ENCODE assay signal across 8 cellular contexts in the genomic region with DNA sequence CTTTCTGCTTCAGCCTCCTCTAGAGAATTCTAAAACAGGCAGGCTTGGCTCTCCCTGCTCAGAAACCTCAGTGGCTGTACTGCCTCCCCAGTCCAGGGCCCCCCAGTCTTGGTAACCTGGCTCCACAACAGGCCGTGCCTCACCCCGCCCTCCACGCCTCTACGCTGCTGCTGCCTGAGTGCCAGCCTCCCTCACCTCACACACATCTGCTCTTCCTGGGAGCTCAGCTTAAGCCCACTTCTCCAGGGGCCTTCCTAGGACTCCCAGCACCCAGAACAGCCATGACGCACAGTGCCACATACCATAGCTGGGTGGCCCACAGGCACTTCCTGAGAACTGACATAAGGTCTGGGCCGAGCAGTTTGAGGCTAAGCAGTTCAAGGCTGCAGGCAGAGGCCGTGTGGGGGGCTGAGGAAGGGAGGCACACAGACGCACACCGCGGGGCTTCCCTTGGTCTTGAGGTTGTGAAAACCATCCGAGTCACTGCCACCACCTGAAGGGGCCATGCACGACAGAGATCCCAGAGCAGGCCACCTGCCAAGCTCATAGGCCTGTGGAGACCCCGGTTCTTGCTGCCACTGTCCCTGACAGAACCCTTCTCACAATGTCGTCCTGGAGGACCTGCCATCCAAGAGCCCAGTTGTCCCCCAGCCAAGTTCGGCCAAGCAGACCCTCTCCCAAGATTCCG. TPM values are rescaled to one million over a fixed set of nuclear protein-coding genes. Genes with fewer than 3 reads are reported as not detected.
A peak's percentile ranks its signal among the peaks of the same experiment; 100 is the strongest.
DNase-seq lines count a peak whose midpoint lies in the region; ATAC-seq, FAIRE-seq and TF ChIP-seq lines count a peak whose summit lies in the region.

No MANE protein-coding gene starts in this region.

- no peaks in the 10 kb centered on the region for H3K23me2 ChIP-seq in H1 (ENCODE audit: low read depth, low read length)

- H4K91ac ChIP-seq in H1 (replicated peaks; ENCODE audit: insufficient read length, low read length) = no peak overlapping the region

- no peak overlapping the region for H2BK15ac ChIP-seq in H1 (ENCODE audit: low read length)

- H2BK12ac ChIP-seq in H1 (ENCODE audit: low read depth, low read length) = 0 out of 2 replicates have a peak overlapping the region, but pooled peaks have one; percentile 50

- H4K8ac ChIP-seq in H1 (ENCODE audit: extremely low read depth, insufficient read depth, low read length) = no peak overlapping the region

- H3K36me3 ChIP-seq in H1 (ENCODE audit: control insufficient read depth in 2 of 4, insufficient read depth in 4 of 4, low read length in 3 of 4) (peaks cover 0 to 14% (median 6%) of the 10 kb centered on the region in 4 experiments; a peak in 6 of 8 replicates), neural progenitor cell (no peaks in the 10 kb centered on the region), gastrocnemius medialis (no peaks in the 10 kb centered on the region)

- no peak overlapping the region for H3K4me3 Mint-ChIP-seq in neural progenitor cell

- H2BK20ac ChIP-seq in H1 (ENCODE audit: low read length) = 0 out of 2 replicates have a peak overlapping the region, but pooled peaks have one; percentile 48

- no peak overlapping the region for H4K5ac ChIP-seq in H1 (ENCODE audit: insufficient read length, low read depth, low read length)

- H3K4me3 ChIP-seq in H1 (ENCODE audit: extremely low read depth in 1 of 4, insufficient read depth in 2 of 4, low read depth in 3 of 4, low read length in 4 of 4) (no peak overlapping the region), neural progenitor cell (no peak overlapping the region), gastrocnemius medialis (no peak overlapping the region)

- H3K23ac ChIP-seq in H1 (ENCODE audit: insufficient read length) = no peak overlapping the region

- no peak overlapping the region for H3K18ac ChIP-seq in H1 (ENCODE audit: extremely low read depth, low read length)

- H2BK120ac ChIP-seq in H1 (replicated peaks; ENCODE audit: low read depth, low read length) = no peak overlapping the region

- peaks cover 10% of the 10 kb centered on the region for H3K4me1 Mint-ChIP-seq in neural progenitor cell

- H2BK5ac ChIP-seq in H1 (ENCODE audit: low read depth, low read length) = peak overlapping the region; percentile 66

- peaks cover 7% of the 10 kb centered on the region for H3K27me3 Mint-ChIP-seq in neural progenitor cell (ENCODE audit: insufficient read depth, low read depth)

- H2AFZ ChIP-seq in H1 (ENCODE audit: low read length) (no peak overlapping the region), neural progenitor cell (replicated peaks) (no peak overlapping the region)

- peak overlapping the region; percentile 74 for H3K27ac Mint-ChIP-seq in neural progenitor cell

- H3K79me2 ChIP-seq in H1 (ENCODE audit: control insufficient read depth in 1 of 2, insufficient read depth in 2 of 2, low read length in 2 of 2) (no peaks in the 10 kb centered on the region), neural progenitor cell (ENCODE audit: low read depth) (no peaks in the 10 kb centered on the region)

- TF ChIP-seq EP300 in H1 (IDR thresholded peaks at IDR 0.05; ENCODE audit: borderline replicate concordance in 1 of 2, low read depth in 2 of 2, low read length in 2 of 2) = no peak

- POLR2A ChIA-PET in H1 (lab: Charles Lee; ENCODE audit: partially characterized antibody) = interaction anchor here (0.6 to 1.4 kb wide), 7 partner anchors 17 to 82 kb away, joined by 3 to 7 read pairs (median 3); a partner anchor contains a TSS

- peaks cover 8% of the 10 kb centered on the region for H3K36me3 Mint-ChIP-seq in neural progenitor cell

- CTCF ChIA-PET in H1 (lab: Charles Lee; ENCODE audit: partially characterized antibody) = interaction anchor here (0.7 to 10.0 kb wide), 11 partner anchors 11 to 327 kb away, joined by 3 to 95 read pairs (median 3); a partner anchor contains a TSS

- no peaks in the 10 kb centered on the region for H3K9me3 ChIP-seq in H1 (ENCODE audit: insufficient read depth in 2 of 2, low read depth in 1 of 2, low read length in 1 of 2)
- H3K9me3 ChIP-seq in neural progenitor cell (ENCODE audit: low read depth) = no peaks in the 10 kb centered on the region
- H3K9me3 ChIP-seq in gastrocnemius medialis = no peaks in the 10 kb centered on the region

- H3K79me1 ChIP-seq in H1 (ENCODE audit: low read depth, low read length) = peaks cover 3% of the 10 kb centered on the region; the same call in 1 of the 2 replicates

- H3K4me1 ChIP-seq in H1 (replicated peaks in 1 of 4; ENCODE audit: control insufficient read depth in 3 of 4, insufficient read depth in 4 of 4, low read length in 3 of 4) (peaks cover 0 to 8% (median 1%) of the 10 kb centered on the region in 4 experiments; a peak in 3 of 7 replicates), neural progenitor cell (no peaks in the 10 kb centered on the region), gastrocnemius medialis (peaks cover 0 to 7% of the 10 kb centered on the region in 2 donors)

- peaks cover 2 to 5% of the 10 kb centered on the region in 2 experiments for H4K20me1 ChIP-seq in H1 (replicated peaks in 1 of 2; ENCODE audit: control insufficient read depth in 1 of 2, insufficient read depth in 2 of 2, low read length in 2 of 2)
- peaks cover 43% of the 10 kb centered on the region for H4K20me1 ChIP-seq in neural progenitor cell (ENCODE audit: low read depth)

- intact Hi-C loops in gastrocnemius medialis (cut with DNase I; ENCODE audit: low total_unique reads) = loop anchor here (5.0 kb wide), 1 partner anchor 40 kb away; a partner anchor contains a TSS

- no peak overlapping the region for H3K9ac ChIP-seq in H1 (replicated peaks in 1 of 4; ENCODE audit: extremely low read depth in 1 of 4, low read depth in 3 of 4, low read length in 3 of 4)
- no peak overlapping the region for H3K9ac ChIP-seq in neural progenitor cell

- no peak for TF ChIP-seq RAD21 in H1 (IDR thresholded peaks at IDR 0.05 in 1 of 2, conservative IDR thresholded peaks at IDR 0.05 in 1 of 2; ENCODE audit: low read depth in 2 of 2, low read length in 2 of 2)

- FAIRE-seq in H1 (lab: Jason Lieb, UNC) = no peak

- no peak overlapping the region for H3K56ac ChIP-seq in H1 (replicated peaks; ENCODE audit: insufficient read length, low read depth, low read length)

- no peak overlapping the region for H3K27ac ChIP-seq in H1 (ENCODE audit: low read depth, low read length)
- H3K27ac ChIP-seq in neural progenitor cell = no peak overlapping the region
- peak overlapping the region in 2 of 4 donors; percentile 29 to 41 for H3K27ac ChIP-seq in gastrocnemius medialis

- H2AK5ac ChIP-seq in H1 (ENCODE audit: low read depth, low read length) = no peak overlapping the region

- H3K27me3 ChIP-seq in H1 (replicated peaks in 1 of 4; ENCODE audit: control insufficient read depth in 3 of 4, extremely low read depth in 1 of 4, insufficient read depth in 3 of 4, low read length in 3 of 4) (no peaks in the 10 kb centered on the region), neural progenitor cell (no peaks in the 10 kb centered on the region), gastrocnemius medialis (no peaks in the 10 kb centered on the region)

- DNase-seq in GM03348 (ENCODE audit: low spot score) = peak; percentile 54
- DNase-seq in activated CD4-positive, alpha-beta T cell treated with anti-CD3 and anti-CD28 coated beads for 48 hours = peak; percentile 25
- peak in 1 of 2 experiments; percentile 49 for DNase-seq in H1 (ENCODE audit: low read depth in 1 of 2, low spot score in 2 of 2)
- DNase-seq in neural progenitor cell (ENCODE audit: low spot score) = no peak
- no peak for DNase-seq in RPMI8226
- no peak for DNase-seq in gastrocnemius medialis
- DNase-seq in SHP77 treated with DMSO at 0.1 percent for 48 hours (lab: John Stamatoyannopoulos, UW) = no peak
- DNase-seq in NOMO-1 (lab: John Stamatoyannopoulos, UW; ENCODE audit: unreplicated experiment in 2 of 2) = no peak

- no peak overlapping the region for H3K4me2 ChIP-seq in H1 (ENCODE audit: insufficient read depth in 1 of 2, low read depth in 2 of 2, low read length in 2 of 2)
- no peak overlapping the region for H3K4me2 ChIP-seq in neural progenitor cell

- H3K9me3 Mint-ChIP-seq in neural progenitor cell = no peaks in the 10 kb centered on the region

- 88% methylated on average over 16 of the region's 16 CpGs; no CpG with 5 or more reads in 1 of the 2 experiments for whole genome bisulfite sequencing in H1 (ENCODE audit: extremely low coverage in 1 of 2, insufficient coverage in 1 of 2, insufficient read length in 1 of 2, insufficient replicate concordance in 2 of 2, low coverage in 1 of 2, low lambda C conversion rate in 2 of 2, missing lambda C conversion rate in 1 of 2), 2 experiments

- H3F3A ChIP-seq in neural progenitor cell (ENCODE audit: low read depth) = no peaks in the 10 kb centered on the region

- in situ Hi-C loops in gastrocnemius medialis (cut with MboI; ENCODE audit: low sequenced_read_pairs in 4 of 4) = no loop called here

- TF ChIP-seq CTCF in H1 (IDR thresholded peaks at IDR 0.05; ENCODE audit: control extremely low read depth in 1 of 3, insufficient read depth in 1 of 3, low read depth in 1 of 3, low read length in 3 of 3) (no peak), neural progenitor cell (IDR thresholded peaks at IDR 0.05) (no peak), gastrocnemius medialis (IDR thresholded peaks at IDR 0.05 in 4 of 5, conservative IDR thresholded peaks at IDR 0.05 in 1 of 5) (no peak)

- TF ChIP-seq POLR2A in H1 (IDR thresholded peaks at IDR 0.05; ENCODE audit: control extremely low read depth in 1 of 2, low read depth in 2 of 2, low read length in 2 of 2) (no peak), gastrocnemius medialis (IDR thresholded peaks at IDR 0.05) (no peak)

- no peak overlapping the region for H3K4ac ChIP-seq in H1 (replicated peaks; ENCODE audit: insufficient read length, low read depth, low read length)

- H3K14ac ChIP-seq in H1 (ENCODE audit: insufficient read length) = no peak overlapping the region

- ATAC-seq in gastrocnemius medialis = no peak

TF ChIP-seq in H1, 55 proteins besides CTCF, POLR2A, EP300 and RAD21 (continues in another document):
- TF ChIP-seq JUND (IDR thresholded peaks at IDR 0.05; ENCODE audit: low read length) = no peak
- no peak for TF ChIP-seq CBX8 (IDR thresholded peaks at IDR 0.05; ENCODE audit: borderline replicate concordance, low read depth, low read length)
- no peak for TF ChIP-seq YY1 (IDR thresholded peaks at IDR 0.05; ENCODE audit: low read depth, low read length)

RNA-seq across cellular contexts. Expression of a gene that starts 42.6 kb away (rescaled TPM):
- 208 TPM in 2 replicates for total RNA-seq in H1 (2021; fragmentation: NEBNext Ultra II Directional; extraction: Animal tissue kit (Norgen Biotek cat#: 25700))
- polyA plus RNA-seq in H1 (2011; rRNA removed) = 21.9 and 43.3 TPM in 2 replicates
- 48.1 TPM for polyA plus RNA-seq in H1 (2011; cell fraction: cytosol; rRNA removed)
- polyA plus RNA-seq in H1 (2011; cell fraction: nucleus; rRNA removed) = 26.3 TPM
- 138 to 228 TPM (median 144 TPM) in 4 replicates for polyA plus RNA-seq in H1 (2012, experiment 1 of 2)
- polyA plus RNA-seq in H1 (2012, experiment 2 of 2) = 78.5 TPM
- polyA plus RNA-seq in H1 (2013, experiment 1 of 2) = 327 TPM
- 333 TPM for polyA plus RNA-seq in H1 (2013, experiment 2 of 2)
- 9.6 and 10.5 TPM in 2 replicates for polyA minus RNA-seq in H1 (2011; rRNA and poly(A)+ RNA removed)
- 25.1 TPM for polyA minus RNA-seq in H1 (2011; cell fraction: cytosol; rRNA and poly(A)+ RNA removed)
- 17.0 TPM for polyA minus RNA-seq in H1 (2011; cell fraction: nucleus; rRNA and poly(A)+ RNA removed)
- total RNA-seq in neural progenitor cell (ENCODE audit: low replicate concordance) (107 and 158 TPM in 2 replicates), gastrocnemius medialis (100 to 1,000 TPM in 1 of 4 donors, 10 to 100 TPM in 3; 79.2 to 128 (median 88.5) TPM)

Comparison
In these comparisons a context has a peak if more than half of its experiments do, and no peak if none do; other contexts are left out.
1. DNase-seq: peak in GM03348 (single experiment) and activated CD4-positive, alpha-beta T cell treated with anti-CD3 and anti-CD28 coated beads for 48 hours (single experiment); none in neural progenitor cell (single experiment), RPMI8226 (single experiment), gastrocnemius medialis (0 of 2), SHP77 treated with DMSO at 0.1 percent for 48 hours (single experiment) and NOMO-1 (0 of 2).